Comparison of ENCODE assay signal across 23 cellular contexts in the genomic region with DNA sequence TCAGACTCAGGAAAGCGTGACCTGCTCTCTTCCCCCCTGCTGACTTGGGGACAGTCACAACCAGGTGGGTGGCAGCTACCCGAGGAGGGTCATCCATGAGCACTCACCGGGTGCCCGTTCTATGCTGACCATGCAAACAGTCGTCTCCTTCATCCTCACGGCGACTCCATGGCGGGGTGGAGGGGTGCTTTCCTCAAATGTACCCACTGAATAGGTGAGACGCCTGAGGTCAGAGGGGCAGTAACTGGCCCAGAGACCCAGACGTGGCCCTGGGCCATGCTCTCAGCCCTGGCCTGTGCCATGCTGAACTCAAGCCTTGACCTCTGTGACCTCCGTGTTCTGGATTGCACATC.
"Had no signal": no experiment of that assay in that cellular context is flagged by ENCODE, and none has a peak within 500 bp of the region (broad histone marks: within the 10 kb centered on the region; RNA-seq: fewer than 3 reads in every experiment).

No MANE protein-coding gene starts in this region.

- H3K4me3 ChIP-seq: esophagus squamous epithelium, heart right ventricle, lower lobe of right lung, pancreas, right lobe of liver, thyroid gland had no signal

- H3K27me3 ChIP-seq: pancreas, right lobe of liver, thyroid gland had no signal

- H3K9me3 ChIP-seq: esophagus squamous epithelium, heart right ventricle, lower lobe of right lung, pancreas, right lobe of liver, thyroid gland had no signal

- DNase-seq: cortex of kidney; effector memory CD8-positive, alpha-beta T cell; erythroblast; esophagus squamous epithelium; foreskin melanocyte; glutamatergic neuron; heart right ventricle; hippocampal formation; left ventricle myocardium superior; lower lobe of right lung; naive thymus-derived CD8-positive, alpha-beta T cell; nephron progenitor cell; occipital lobe; small intestine; stimulated activated CD4-positive, alpha-beta T cell treated with anti-CD3 and anti-CD28 coated beads, Interleukin-15, amount 100 ng/mL, for 24 hours; stimulated activated CD4-positive, alpha-beta T cell treated with anti-CD3 and anti-CD28 coated beads, Interleukin-2, amount 100 ng/mL, for 48 hours; stimulated activated naive B cell treated with anti-CD40 and anti-IgM and Interleukin-4, amounts not matched to agents 10 μg/mL and 1 μg/mL and 100 μg/mL, for 72 hours; thyroid gland; trophoblast cell had no signal

- H3K27ac ChIP-seq: esophagus squamous epithelium, heart right ventricle, lower lobe of right lung, pancreas, right lobe of liver, thyroid gland had no signal

- ATAC-seq: effector memory CD8-positive, alpha-beta T cell; heart right ventricle; left ventricle myocardium superior; lower lobe of right lung; naive thymus-derived CD8-positive, alpha-beta T cell; pancreas; stimulated activated naive B cell treated with anti-CD40 and anti-IgM and Interleukin-4, amounts not matched to agents 10 μg/mL and 1 μg/mL and 100 μg/mL, for 72 hours had no signal

- FAIRE-seq: endometrium, islet of Langerhans, pancreas, small intestine had no signal

- H3K4me1 ChIP-seq: esophagus squamous epithelium, heart right ventricle, lower lobe of right lung, pancreas, right lobe of liver, thyroid gland had no signal

- H3K36me3 ChIP-seq: esophagus squamous epithelium, heart right ventricle, lower lobe of right lung, pancreas, right lobe of liver, thyroid gland had no signal
